Comparison of ENCODE assay signal across 8 cellular contexts in the genomic region with DNA sequence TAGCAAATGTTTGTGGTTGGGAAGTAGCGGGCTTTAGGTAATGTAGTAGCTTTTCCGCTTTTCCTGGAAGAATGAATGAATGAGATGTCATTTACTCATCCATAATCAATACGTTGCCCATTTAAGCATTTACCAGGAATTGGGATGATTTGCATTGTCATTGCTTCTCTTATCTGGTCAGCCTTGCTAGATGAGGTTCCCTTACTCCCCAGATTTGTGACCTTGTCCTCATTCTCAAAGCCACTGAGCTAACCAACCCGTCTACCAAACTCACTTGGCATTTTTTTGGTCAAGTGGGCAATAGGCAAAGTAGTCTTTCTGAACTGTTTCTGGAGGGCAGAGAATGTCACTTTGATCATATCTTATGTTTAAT. TPM values are rescaled to one million over a fixed set of nuclear protein-coding genes. Genes with fewer than 3 reads are reported as not detected.
DNase-seq lines count a peak whose midpoint lies in the region; ATAC-seq and TF ChIP-seq lines count a peak whose summit lies in the region.

No MANE protein-coding gene starts in this region.

- H3K4me1 ChIP-seq in esophagus muscularis mucosa = peaks cover 18 to 34% (median 29%) of the 10 kb centered on the region in 4 donors
- H3K4me1 ChIP-seq in prostate gland (replicated peaks) = peaks cover 5% of the 10 kb centered on the region

- ATAC-seq in activated CD4-positive, CD25-positive, alpha-beta regulatory T cell treated with anti-CD3 and anti-CD28 coated beads, Interleukin-2, amount 50 U/mL, for 24 hours = no peak
- no peak for ATAC-seq in HG03095 (IDR thresholded peaks at IDR 0.05; ENCODE audit: unreplicated experiment)

- H3K27me3 ChIP-seq in esophagus muscularis mucosa (no peaks in the 10 kb centered on the region), prostate gland (replicated peaks; ENCODE audit: insufficient read depth) (no peaks in the 10 kb centered on the region)

- H3K36me3 ChIP-seq in esophagus muscularis mucosa (no peaks in the 10 kb centered on the region), prostate gland (no peaks in the 10 kb centered on the region)

- H3K4me3 ChIP-seq in esophagus muscularis mucosa (peak overlapping the region; percentile 68 to 81 (median 75)), prostate gland (peak overlapping the region; percentile 46 to 61)

- TF ChIP-seq CTCF in GM10248 (IDR thresholded peaks at IDR 0.05; ENCODE audit: control extremely low read depth, extremely low read depth, low read depth, missing control alignments) = no peak
- no peak for TF ChIP-seq CTCF in RWPE1 (conservative IDR thresholded peaks at IDR 0.05; ENCODE audit: low read depth)
- TF ChIP-seq CTCF in esophagus muscularis mucosa (IDR thresholded peaks at IDR 0.05) = no peak
- no peak for TF ChIP-seq CTCF in prostate gland (IDR thresholded peaks at IDR 0.05)

- DNase-seq in GM10248 (ENCODE audit: extremely low spot score) (peak; percentile 13), RWPE1 (ENCODE audit: low spot score) (no peak), esophagus muscularis mucosa (ENCODE audit: extremely low spot score) (no peak), prostate gland (ENCODE audit: low spot score) (no peak), dedifferentiated amniotic fluid mesenchymal stem cell (ENCODE audit: extremely low spot score) (no peak), globus pallidus (ENCODE audit: low spot score) (no peak)

- H3K27ac ChIP-seq in RWPE1 = peak overlapping the region; percentile 70
- peak overlapping the region; percentile 75 to 84 (median 80) for H3K27ac ChIP-seq in esophagus muscularis mucosa (replicated peaks in 1 of 4)
- H3K27ac ChIP-seq in prostate gland = peak overlapping the region; percentile 57 to 65

- H3K9me3 ChIP-seq in esophagus muscularis mucosa (no peaks in the 10 kb centered on the region), prostate gland (no peaks in the 10 kb centered on the region)

- no peak for TF ChIP-seq EP300 in esophagus muscularis mucosa (IDR thresholded peaks at IDR 0.05)

- no peak for TF ChIP-seq POLR2A in esophagus muscularis mucosa (IDR thresholded peaks at IDR 0.05; ENCODE audit: low read depth)
- no peak for TF ChIP-seq POLR2A in prostate gland (IDR thresholded peaks at IDR 0.05)

- 12% methylated on average over 4 of the region's 4 CpGs for whole genome bisulfite sequencing in esophagus muscularis mucosa
- WGBS in prostate gland = 14% methylated on average over 4 of the region's 4 CpGs

- CTCF ChIA-PET in GM10248 (lab: Yijun Ruan, JAX) = interaction anchor here (1.1 to 2.8 kb wide), 3 partner anchors 11 to 35 kb away, joined by 3 to 11 read pairs (median 3); no protein-coding TSS in a partner anchor
- CTCF ChIA-PET in RWPE1 (lab: Yijun Ruan, JAX) = interaction anchor here (0.6 kb wide), 1 partner anchor 23 kb away, joined by 3 read pairs; no protein-coding TSS in a partner anchor

- intact Hi-C loops in esophagus muscularis mucosa (cut with DNase I) (loop anchor here (5.0 kb wide), 2 partner anchors 85 to 175 kb away; a partner anchor contains a TSS), prostate gland (cut with DNase I) (no loop called here)

- POLR2A ChIA-PET in GM10248 (lab: Yijun Ruan, JAX) = interaction anchor here (0.6 to 1.2 kb wide), 2 partner anchors 11 to 565 kb away, joined by 3 to 4 read pairs; no protein-coding TSS in a partner anchor
- POLR2A ChIA-PET in RWPE1 (lab: Yijun Ruan, JAX; ENCODE audit: low non-redundant PET) = no interaction called here

RNA-seq across cellular contexts. Expression of a gene that starts 0.8 kb away (rescaled TPM):
- total RNA-seq in esophagus muscularis mucosa (10 to 100 TPM; 26.4 to 34.5 (median 31.6) TPM), prostate gland (10 to 100 TPM; 40.2 to 50.6 TPM)
